In the genomic region with DNA sequence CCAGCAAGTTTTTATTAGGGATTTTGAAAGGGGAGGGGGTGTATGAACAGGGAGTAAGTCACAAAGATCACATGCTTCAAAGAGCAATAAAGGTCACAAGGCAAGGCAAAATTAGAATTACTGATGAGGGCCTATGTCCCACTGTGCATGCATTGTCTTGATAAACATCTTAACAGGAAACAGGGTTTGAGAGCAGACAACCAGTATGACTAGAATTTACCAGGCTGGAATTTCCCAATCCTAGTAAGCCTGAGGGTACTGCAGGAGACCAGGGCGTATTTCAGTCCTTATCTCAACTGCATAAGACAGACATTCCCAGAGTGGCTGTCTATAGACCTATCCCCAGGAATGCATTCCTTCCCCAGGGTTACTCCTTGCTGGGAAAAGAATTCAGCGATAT, we compare ENCODE assay signal across 6 cellular contexts. TPM values are rescaled to one million over a fixed set of nuclear protein-coding genes. Genes with fewer than 3 reads are reported as not detected.
A peak's percentile ranks its signal among the peaks of the same experiment; 100 is the strongest.
DNase-seq lines count a peak whose midpoint lies in the region; ATAC-seq and TF ChIP-seq lines count a peak whose summit lies in the region.
"Not testable (repeated sequence)": the region's sequence is repeated elsewhere in the genome, so short reads cannot be mapped to it uniquely, and the experiment has no call there.

No MANE protein-coding gene starts in this region.

- H3K27ac ChIP-seq in brain microvascular endothelial cell, result peak overlapping the region; percentile 67
- H3K27ac ChIP-seq in trophoblast cell (ENCODE audit: low read depth, low read length), result peak overlapping the region; percentile 90

- not testable (repeated sequence) for H3K27me3 ChIP-seq in brain microvascular endothelial cell (replicated peaks); trophoblast cell (ENCODE audit: insufficient read depth, low read length)

- H3K9me3 ChIP-seq in trophoblast cell (ENCODE audit: insufficient read depth, low read depth, low read length), result not testable (repeated sequence)

- ATAC-seq in activated CD8-positive, alpha-beta memory T cell treated with anti-CD3 and anti-CD28 coated beads, Interleukin-2, amount 10 ng/mL, durations not matched to agents 7 days and 5 days, result not testable (repeated sequence)

- peak overlapping the region; percentile 59 for H3K27ac Mint-ChIP-seq in T-helper 1 cell treated with Interleukin-12 subunit alpha and Interleukin-12 subunit beta and Interleukin-4 antibody, amounts not matched to agents 30 μg/mL and 1 μg/mL, for 36 hours
- peak overlapping the region; percentile 85 for H3K27ac Mint-ChIP-seq in activated CD8-positive, alpha-beta memory T cell treated with anti-CD3 and anti-CD28 coated beads, Interleukin-2, amount 10 ng/mL, durations not matched to agents 7 days and 5 days

- H3K4me3 ChIP-seq in brain microvascular endothelial cell (ENCODE audit: low read depth, low read length); fibroblast of villous mesenchyme (ENCODE audit: low read depth, low read length); trophoblast cell (ENCODE audit: low read depth, low read length): not testable (repeated sequence)

- not testable (repeated sequence) for H3K4me2 ChIP-seq in trophoblast cell (ENCODE audit: low read length)

- WGBS in trophoblast cell (ENCODE audit: extremely low coverage, insufficient coverage, insufficient read length), result no CpG with 5 or more reads among the region's 2 CpGs

- H3K18ac ChIP-seq in trophoblast cell (ENCODE audit: low read length), result not testable (repeated sequence)

- not testable (repeated sequence) for H3K79me2 ChIP-seq in trophoblast cell (ENCODE audit: control insufficient read depth, insufficient read depth, low read length, poor library complexity)

- H3K9me3 Mint-ChIP-seq in T-helper 1 cell treated with Interleukin-12 subunit alpha and Interleukin-12 subunit beta and Interleukin-4 antibody, amounts not matched to agents 30 μg/mL and 1 μg/mL, for 36 hours, result peaks cover 42% of the 10 kb centered on the region
- not testable (repeated sequence) for H3K9me3 Mint-ChIP-seq in activated CD8-positive, alpha-beta memory T cell treated with anti-CD3 and anti-CD28 coated beads, Interleukin-2, amount 10 ng/mL, durations not matched to agents 7 days and 5 days (ENCODE audit: low read depth)

- peak overlapping the region; percentile 82 for H2BK5ac ChIP-seq in trophoblast cell (ENCODE audit: low read depth, low read length, poor library complexity)

- not testable (repeated sequence) for H3K14ac ChIP-seq in trophoblast cell (ENCODE audit: low read length)

- not testable (repeated sequence) for TF ChIP-seq CTCF in brain microvascular endothelial cell (IDR thresholded peaks at IDR 0.05; ENCODE audit: low read depth, low read length, missing control alignments); fibroblast of villous mesenchyme (IDR thresholded peaks at IDR 0.05; ENCODE audit: insufficient read depth, low read depth, low read length)

- not testable (repeated sequence) for H3K9ac ChIP-seq in trophoblast cell (ENCODE audit: low read length)

- H2AFZ ChIP-seq in trophoblast cell (ENCODE audit: insufficient read depth, low read length, poor library complexity), result not testable (repeated sequence)

- in situ Hi-C loops in brain microvascular endothelial cell (cut with HindIII; ENCODE audit: low pct_ligation_motif_present, low sequenced_read_pairs), result not testable (repeated sequence)

- not testable (repeated sequence) for H4K12ac ChIP-seq in trophoblast cell (ENCODE audit: low read depth, low read length)

- H3K4me3 Mint-ChIP-seq in T-helper 1 cell treated with Interleukin-12 subunit alpha and Interleukin-12 subunit beta and Interleukin-4 antibody, amounts not matched to agents 30 μg/mL and 1 μg/mL, for 36 hours, result peak overlapping the region; percentile 12
- H3K4me3 Mint-ChIP-seq in activated CD8-positive, alpha-beta memory T cell treated with anti-CD3 and anti-CD28 coated beads, Interleukin-2, amount 10 ng/mL, durations not matched to agents 7 days and 5 days, result peak overlapping the region; percentile 44

- not testable (repeated sequence) for H4K8ac ChIP-seq in trophoblast cell (ENCODE audit: low read depth, low read length)

- H2AK5ac ChIP-seq in trophoblast cell (ENCODE audit: low read length), result not testable (repeated sequence)

- H3K36me3 ChIP-seq in brain microvascular endothelial cell (replicated peaks); trophoblast cell (ENCODE audit: control insufficient read depth in 1 of 2, insufficient read depth in 2 of 2, low read length in 2 of 2): not testable (repeated sequence)

- peaks cover 44% of the 10 kb centered on the region for H3K4me1 Mint-ChIP-seq in T-helper 1 cell treated with Interleukin-12 subunit alpha and Interleukin-12 subunit beta and Interleukin-4 antibody, amounts not matched to agents 30 μg/mL and 1 μg/mL, for 36 hours (ENCODE audit: low read depth)
- H3K4me1 Mint-ChIP-seq in activated CD8-positive, alpha-beta memory T cell treated with anti-CD3 and anti-CD28 coated beads, Interleukin-2, amount 10 ng/mL, durations not matched to agents 7 days and 5 days, result peaks cover 90% of the 10 kb centered on the region

- not testable (repeated sequence) for H3K4ac ChIP-seq in trophoblast cell (ENCODE audit: low read depth, low read length)

- not testable (repeated sequence) for H2BK12ac ChIP-seq in trophoblast cell (ENCODE audit: low read length)

- DNase-seq in ELF-1 (ENCODE audit: low read depth, low spot score), result peak; percentile 28
- DNase-seq in activated CD8-positive, alpha-beta memory T cell treated with anti-CD3 and anti-CD28 coated beads, Interleukin-2, amount 10 ng/mL, durations not matched to agents 7 days and 5 days, result not testable (repeated sequence)
- DNase-seq in brain microvascular endothelial cell, result peak; percentile 74
- DNase-seq in fibroblast of villous mesenchyme (ENCODE audit: low read depth), result peak; percentile 18
- peak; percentile 71 to 78 for DNase-seq in trophoblast cell

- H3K4me1 ChIP-seq in trophoblast cell (ENCODE audit: control insufficient read depth in 1 of 2, insufficient read depth in 2 of 2, low read length in 2 of 2), result not testable (repeated sequence)

- H3K23ac ChIP-seq in trophoblast cell (ENCODE audit: low read length), result not testable (repeated sequence)

- H3K36me3 Mint-ChIP-seq in T-helper 1 cell treated with Interleukin-12 subunit alpha and Interleukin-12 subunit beta and Interleukin-4 antibody, amounts not matched to agents 30 μg/mL and 1 μg/mL, for 36 hours (ENCODE audit: low read depth), result peaks cover 41% of the 10 kb centered on the region
- H3K36me3 Mint-ChIP-seq in activated CD8-positive, alpha-beta memory T cell treated with anti-CD3 and anti-CD28 coated beads, Interleukin-2, amount 10 ng/mL, durations not matched to agents 7 days and 5 days, result peaks cover 83% of the 10 kb centered on the region

- H4K91ac ChIP-seq in trophoblast cell (ENCODE audit: low read depth, low read length), result not testable (repeated sequence)

- not testable (repeated sequence) for H3K27me3 Mint-ChIP-seq in T-helper 1 cell treated with Interleukin-12 subunit alpha and Interleukin-12 subunit beta and Interleukin-4 antibody, amounts not matched to agents 30 μg/mL and 1 μg/mL, for 36 hours (ENCODE audit: low read depth); activated CD8-positive, alpha-beta memory T cell treated with anti-CD3 and anti-CD28 coated beads, Interleukin-2, amount 10 ng/mL, durations not matched to agents 7 days and 5 days

- not testable (repeated sequence) for H3K79me1 ChIP-seq in trophoblast cell (ENCODE audit: low read length)

- CTCF ChIA-PET in activated CD8-positive, alpha-beta memory T cell treated with anti-CD3 and anti-CD28 coated beads, Interleukin-2, amount 10 ng/mL, durations not matched to agents 7 days and 5 days (lab: Charles Lee), result interaction anchor here (2.9 to 4.2 kb wide), 2 partner anchors 31 to 106 kb away, joined by 12 to 31 read pairs; a partner anchor contains a TSS

- not testable (repeated sequence) for H2BK120ac ChIP-seq in trophoblast cell (ENCODE audit: insufficient read depth, low read length, poor library complexity)

RNA-seq across cellular contexts. Expression of a gene that starts 44.3 kb away (rescaled TPM):
- 100 to 1,000 TPM; 150 to 395 TPM for total RNA-seq in activated CD8-positive, alpha-beta memory T cell treated with anti-CD3 and anti-CD28 coated beads, Interleukin-2, amount 10 ng/mL, durations not matched to agents 7 days and 5 days
- 0.86 and 1.3 TPM in 2 replicates for total RNA-seq in fibroblast of villous mesenchyme
- 1.6 and 1.7 TPM in 2 replicates for polyA plus RNA-seq in trophoblast cell (2013)

Comparison
In these comparisons a context has a peak if more than half of its experiments do, and no peak if none do; other contexts are left out.
1. RNA of a gene that starts 44.3 kb away (total RNA-seq): 150 to 395 TPM in activated CD8-positive, alpha-beta memory T cell treated with anti-CD3 and anti-CD28 coated beads, Interleukin-2, amount 10 ng/mL, durations not matched to agents 7 days and 5 days; 0.86 to 1.3 TPM in fibroblast of villous mesenchyme; every median in the first group is over 10 times any median in the second.